Comparison of ENCODE assay signal across 8 cellular contexts in genomic region chr3:25664810-25665645, GRCh38.
DNase-seq lines count a peak whose midpoint lies in the region; ATAC-seq, FAIRE-seq and TF ChIP-seq lines count a peak whose summit lies in the region.

TSS of gene TOP2B (minus strand) at chr3:25664907. CDS start at chr3:25664297, 610 bp downstream.

- ATAC-seq in GM19035 (IDR thresholded peaks at IDR 0.05; ENCODE audit: unreplicated experiment) (peak; percentile 90), HG03354 (IDR thresholded peaks at IDR 0.05; ENCODE audit: poor library complexity, severe bottlenecking, unreplicated experiment) (peak; percentile 89)

- DNase-seq in AG09319 (ENCODE audit: extremely low read depth, low read depth) (peak; percentile 89), NCI-H446 treated with DMSO at 0.1 percent for 48 hours (lab: John Stamatoyannopoulos, UW) (peak; percentile 77), cerebellar nuclear complex (lab: John Stamatoyannopoulos, UW) (peak; percentile 88 to 95)
- peak; percentile 91 for DNase-seq in activated CD4-positive, CD25-positive, alpha-beta regulatory T cell treated with anti-CD3 and anti-CD28 coated beads, Interleukin-2, amount 50 U/mL, for 72 hours
- peak; percentile 86 for DNase-seq in stimulated activated CD4-positive, alpha-beta T cell treated with anti-CD3 and anti-CD28 coated beads, Interleukin-12 subunit alpha, Interleukin-12 subunit beta, amount 100 ng/mL, for 4 hours

- FAIRE-seq in islet of Langerhans (lab: Jason Lieb, UNC) = peak; percentile 49

- TF ChIP-seq CTCF in AG09319 (IDR thresholded peaks at IDR 0.05; ENCODE audit: low read depth, low read length) = no peak

Comparison
In these comparisons a context has a peak if more than half of its experiments do, and no peak if none do; other contexts are left out.
1. Peak in every context shown above with its lines: DNase-seq and ATAC-seq.